ENCODE assay signal across 8 cellular contexts in genomic region chr1:156608981-156609380, GRCh38. TPM values are rescaled to one million over a fixed set of nuclear protein-coding genes. Genes with fewer than 3 reads are reported as not detected.
A peak's percentile ranks its signal among the peaks of the same experiment; 100 is the strongest.
DNase-seq lines count a peak whose midpoint lies in the region; ATAC-seq lines count a peak whose summit lies in the region.

No MANE protein-coding gene starts in this region.

- POLR2A ChIA-PET in activated CD8-positive, alpha-beta T cell treated with anti-CD3 and anti-CD28 coated beads, Interleukin-2, amount 10 ng/mL, durations not matched to agents 7 days and 5 days (lab: Charles Lee), result interaction anchor here (0.9 kb wide), 1 partner anchor 224 kb away, joined by 4 read pairs; no protein-coding TSS in a partner anchor

- ATAC-seq in activated CD8-positive, alpha-beta T cell treated with anti-CD3 and anti-CD28 coated beads, Interleukin-2, amount 10 ng/mL, durations not matched to agents 7 days and 5 days, result peak; percentile 83
- peak; percentile 76 for ATAC-seq in esophagus mucosa
- ATAC-seq in GM18858 (IDR thresholded peaks at IDR 0.05; ENCODE audit: unreplicated experiment), result no peak
- no peak for ATAC-seq in GM21390 (IDR thresholded peaks at IDR 0.05; ENCODE audit: unreplicated experiment)

- H3K4me1 ChIP-seq in GM23248 (ENCODE audit: insufficient read depth), result no peaks in the 10 kb centered on the region

- no peaks in the 10 kb centered on the region for H3K9me3 Mint-ChIP-seq in activated CD8-positive, alpha-beta T cell treated with anti-CD3 and anti-CD28 coated beads, Interleukin-2, amount 10 ng/mL, durations not matched to agents 7 days and 5 days (ENCODE audit: insufficient read depth)

- no peak overlapping the region for H3K4me3 Mint-ChIP-seq in activated CD8-positive, alpha-beta T cell treated with anti-CD3 and anti-CD28 coated beads, Interleukin-2, amount 10 ng/mL, durations not matched to agents 7 days and 5 days

- CTCF ChIA-PET in activated CD8-positive, alpha-beta T cell treated with anti-CD3 and anti-CD28 coated beads, Interleukin-2, amount 10 ng/mL, durations not matched to agents 7 days and 5 days (lab: Charles Lee), result interaction anchor here (0.8 to 2.1 kb wide), 36 partner anchors 8 to 230 kb away, joined by 3 to 57 read pairs (median 6); partner anchors contain the start of genes HAPLN2, IQGAP3, MEF2D and NAXE

- no peak overlapping the region for H3K27ac Mint-ChIP-seq in activated CD8-positive, alpha-beta T cell treated with anti-CD3 and anti-CD28 coated beads, Interleukin-2, amount 10 ng/mL, durations not matched to agents 7 days and 5 days

- H3K4me2 ChIP-seq in GM23248 (ENCODE audit: unreplicated experiment), result no peak overlapping the region

- no peak overlapping the region for H3K9ac ChIP-seq in GM23248

- peaks cover 15% of the 10 kb centered on the region for H3K4me1 Mint-ChIP-seq in activated CD8-positive, alpha-beta T cell treated with anti-CD3 and anti-CD28 coated beads, Interleukin-2, amount 10 ng/mL, durations not matched to agents 7 days and 5 days (ENCODE audit: low read depth)

- H4K20me1 ChIP-seq in GM23248 (ENCODE audit: insufficient read depth), result no peaks in the 10 kb centered on the region

- peak; percentile 30 to 43 for DNase-seq in AML-193 (lab: John Stamatoyannopoulos, UW)
- peak; percentile 34 for DNase-seq in GM23248
- DNase-seq in NCI-H526 (lab: John Stamatoyannopoulos, UW), result peak; percentile 70 to 91
- DNase-seq in activated CD8-positive, alpha-beta T cell treated with anti-CD3 and anti-CD28 coated beads, Interleukin-2, amount 10 ng/mL, durations not matched to agents 7 days and 5 days, result peak; percentile 79
- DNase-seq in stimulated activated CD4-positive, alpha-beta T cell treated with anti-CD3 and anti-CD28 coated beads, Interleukin-1b, Interleukin-23, amount 100 ng/mL, for 48 hours, result peak; percentile 57

- H3K27me3 Mint-ChIP-seq in activated CD8-positive, alpha-beta T cell treated with anti-CD3 and anti-CD28 coated beads, Interleukin-2, amount 10 ng/mL, durations not matched to agents 7 days and 5 days (ENCODE audit: low read depth), result peaks cover 18% of the 10 kb centered on the region

- in situ Hi-C loops in GM23248 (cut with MboI), result loop anchor here (10.0 kb wide), 1 partner anchor 224 kb away; no protein-coding TSS in a partner anchor

- no peak overlapping the region for H2AFZ ChIP-seq in GM23248

- H3K27ac ChIP-seq in GM23248, result no peak overlapping the region

- H3K79me2 ChIP-seq in GM23248 (ENCODE audit: insufficient read depth), result no peaks in the 10 kb centered on the region

- no peaks in the 10 kb centered on the region for H3F3A ChIP-seq in GM23248 (ENCODE audit: insufficient read depth)

- no peaks in the 10 kb centered on the region for H3K36me3 ChIP-seq in GM23248 (ENCODE audit: low read depth)

- H3K9me3 ChIP-seq in GM23248 (ENCODE audit: low read depth), result no peaks in the 10 kb centered on the region

- WGBS in GM23248 (ENCODE audit: low coverage in 1 of 2, low lambda C conversion rate in 2 of 2, missing lambda C conversion rate in 2 of 2), 2 experiments, result 44 to 53% methylated on average over 6 of the region's 6 CpGs

- no peaks in the 10 kb centered on the region for H3K36me3 Mint-ChIP-seq in activated CD8-positive, alpha-beta T cell treated with anti-CD3 and anti-CD28 coated beads, Interleukin-2, amount 10 ng/mL, durations not matched to agents 7 days and 5 days (ENCODE audit: low read depth)

- no peak overlapping the region for H3K4me3 ChIP-seq in GM23248

- H3K9me2 ChIP-seq in GM23248 (ENCODE audit: insufficient read depth), result no peaks in the 10 kb centered on the region

- peaks cover 21% of the 10 kb centered on the region for H3K27me3 ChIP-seq in GM23248 (replicated peaks; ENCODE audit: insufficient read depth)

RNA-seq across cellular contexts. Expression of gene GPATCH4, which starts 7.7 kb away (rescaled TPM):
- 9.5 and 12.5 TPM in 2 replicates for total RNA-seq in GM23248 (2014; rRNA removed; shearing (Covaris generic))
- 43.0 and 46.6 TPM in 2 replicates for polyA plus RNA-seq in GM23248 (2016; fragmentation: Nextera tagmentation; extraction: Ambion mirVana)
- 10 to 100 TPM; 43.9 to 44.7 TPM for total RNA-seq in activated CD8-positive, alpha-beta T cell treated with anti-CD3 and anti-CD28 coated beads, Interleukin-2, amount 10 ng/mL, durations not matched to agents 7 days and 5 days
- 20.3 TPM for total RNA-seq in esophagus mucosa

RNA-seq across cellular contexts. Expression of gene HAPLN2, which starts 10.2 kb away (rescaled TPM):
- total RNA-seq in GM23248 (2014; rRNA removed; shearing (Covaris generic)), result not detected in 2 replicates
- not detected in 2 replicates for polyA plus RNA-seq in GM23248 (2016; fragmentation: Nextera tagmentation; extraction: Ambion mirVana)
- not detected for total RNA-seq in activated CD8-positive, alpha-beta T cell treated with anti-CD3 and anti-CD28 coated beads, Interleukin-2, amount 10 ng/mL, durations not matched to agents 7 days and 5 days
- not detected for total RNA-seq in esophagus mucosa

RNA-seq across cellular contexts. Expression of gene NAXE, which starts 17.4 kb away (rescaled TPM):
- total RNA-seq in GM23248 (2014; rRNA removed; shearing (Covaris generic)), result 51.2 and 68.7 TPM in 2 replicates
- 86.2 and 87.4 TPM in 2 replicates for polyA plus RNA-seq in GM23248 (2016; fragmentation: Nextera tagmentation; extraction: Ambion mirVana)
- total RNA-seq in activated CD8-positive, alpha-beta T cell treated with anti-CD3 and anti-CD28 coated beads, Interleukin-2, amount 10 ng/mL, durations not matched to agents 7 days and 5 days, result 10 to 100 TPM; 54.3 to 60.3 TPM
- 80.4 TPM for total RNA-seq in esophagus mucosa

RNA-seq across cellular contexts. Expression of gene TTC24, which starts 29.5 kb away (rescaled TPM):
- total RNA-seq in GM23248 (2014; rRNA removed; shearing (Covaris generic)), result not detected in 2 replicates
- polyA plus RNA-seq in GM23248 (2016; fragmentation: Nextera tagmentation; extraction: Ambion mirVana), result not detected in 2 replicates
- 10 to 100 TPM; 18.6 to 19.7 TPM for total RNA-seq in activated CD8-positive, alpha-beta T cell treated with anti-CD3 and anti-CD28 coated beads, Interleukin-2, amount 10 ng/mL, durations not matched to agents 7 days and 5 days
- not detected for total RNA-seq in esophagus mucosa

RNA-seq across cellular contexts. Expression of gene BCAN, which starts 32.9 kb away (rescaled TPM):
- not detected in 2 replicates for total RNA-seq in GM23248 (2014; rRNA removed; shearing (Covaris generic))
- not detected in 2 replicates for polyA plus RNA-seq in GM23248 (2016; fragmentation: Nextera tagmentation; extraction: Ambion mirVana)
- not detected for total RNA-seq in activated CD8-positive, alpha-beta T cell treated with anti-CD3 and anti-CD28 coated beads, Interleukin-2, amount 10 ng/mL, durations not matched to agents 7 days and 5 days
- total RNA-seq in esophagus mucosa, result not detected

Comparison
In these comparisons a context has a peak if more than half of its experiments do, and no peak if none do; other contexts are left out.
1. ATAC-seq: peak in activated CD8-positive, alpha-beta T cell treated with anti-CD3 and anti-CD28 coated beads, Interleukin-2, amount 10 ng/mL, durations not matched to agents 7 days and 5 days (single experiment) and esophagus mucosa (single experiment); none in GM18858 (single experiment) and GM21390 (single experiment).
2. Peak in every context shown above with its lines, with median percentiles within 50 percentile points of each other: DNase-seq.